8 cellular contexts compared by ENCODE assay signal in the genomic region with DNA sequence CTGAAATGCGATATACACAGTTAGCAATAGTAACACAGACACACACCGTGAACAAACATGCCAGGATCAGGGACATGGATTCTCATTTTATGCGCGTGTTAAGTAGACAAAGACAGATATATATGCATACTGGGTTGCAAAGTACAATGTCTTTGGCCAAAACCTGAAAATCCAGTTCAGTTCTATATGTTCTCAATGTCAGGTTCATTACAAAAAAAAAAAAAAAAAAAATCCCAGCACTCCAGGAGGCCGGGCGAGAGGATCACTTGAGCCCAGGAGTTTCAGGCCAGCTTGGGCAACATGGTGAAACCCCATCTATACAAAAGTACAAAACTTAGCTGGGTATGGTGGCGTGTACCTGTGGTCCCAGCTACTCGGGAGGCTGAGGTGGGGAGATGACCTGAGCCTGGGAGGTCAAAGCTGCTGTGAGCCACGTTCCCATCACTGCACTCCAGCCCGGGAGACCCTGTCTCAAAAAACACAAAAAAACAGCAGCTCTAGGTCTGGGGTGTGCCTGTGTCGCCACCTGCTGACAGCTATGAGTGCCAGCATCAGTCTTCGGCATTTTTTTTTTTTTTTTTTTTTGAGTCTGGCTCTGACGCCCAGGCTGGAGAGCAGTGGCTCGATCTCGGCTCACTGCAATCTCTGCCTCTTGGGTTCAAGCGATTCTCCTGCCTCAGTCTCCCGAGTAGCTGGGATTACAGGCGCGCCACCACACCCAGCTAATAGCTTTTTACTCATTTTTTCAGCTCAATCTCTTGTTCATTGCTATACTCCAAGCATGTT. TPM values are rescaled to one million over a fixed set of nuclear protein-coding genes. Genes with fewer than 3 reads are reported as not detected.
DNase-seq lines count a peak whose midpoint lies in the region; ATAC-seq and TF ChIP-seq lines count a peak whose summit lies in the region.

No MANE protein-coding gene starts in this region.

- H3K9ac ChIP-seq in Karpas-422 (ENCODE audit: low read length): no peak overlapping the region

- POLR2A ChIA-PET in activated naive CD8-positive, alpha-beta T cell treated with anti-CD3 and anti-CD28 coated beads, Interleukin-2, amount 10 ng/mL, durations not matched to agents 7 days and 5 days (lab: Charles Lee): interaction anchor here (0.6 to 2.3 kb wide), 10 partner anchors 19 to 104 kb away, joined by 3 to 12 read pairs (median 4); partner anchors contain the start of gene SLC1A5

- no peak overlapping the region for H3K4me2 ChIP-seq in Karpas-422 (ENCODE audit: low read depth, low read length, poor library complexity, severe bottlenecking)

- peaks cover 5% of the 10 kb centered on the region for H3K4me1 Mint-ChIP-seq in activated naive CD8-positive, alpha-beta T cell treated with anti-CD3 and anti-CD28 coated beads, Interleukin-2, amount 10 ng/mL, durations not matched to agents 7 days and 5 days

- H3K9me3 ChIP-seq in Karpas-422 (ENCODE audit: low read length): no peaks in the 10 kb centered on the region

- H4K20me1 ChIP-seq in Karpas-422 (ENCODE audit: insufficient read depth, low read depth, low read length): no peaks in the 10 kb centered on the region

- no peak overlapping the region for H3K27ac Mint-ChIP-seq in activated naive CD8-positive, alpha-beta T cell treated with anti-CD3 and anti-CD28 coated beads, Interleukin-2, amount 10 ng/mL, durations not matched to agents 7 days and 5 days

- H3K36me3 Mint-ChIP-seq in activated naive CD8-positive, alpha-beta T cell treated with anti-CD3 and anti-CD28 coated beads, Interleukin-2, amount 10 ng/mL, durations not matched to agents 7 days and 5 days: peaks cover 13% of the 10 kb centered on the region

- TF ChIP-seq CTCF in retinal pigment epithelial cell (conservative IDR thresholded peaks at IDR 0.05; ENCODE audit: low read depth, low read length): peak; percentile 84

- H3K9me2 ChIP-seq in Karpas-422 (replicated peaks; ENCODE audit: insufficient read depth, low read length): no peaks in the 10 kb centered on the region

- H3K27ac ChIP-seq in Karpas-422 (ENCODE audit: low read length): no peak overlapping the region

- intact Hi-C loops in left cardiac atrium (cut with DNase I): loop anchor here (1.0 to 2.0 kb wide), 2 partner anchors 83 to 84 kb away; no protein-coding TSS in a partner anchor

- H3K4me1 ChIP-seq in Karpas-422 (ENCODE audit: low read length): no peaks in the 10 kb centered on the region

- H3K4me3 Mint-ChIP-seq in activated naive CD8-positive, alpha-beta T cell treated with anti-CD3 and anti-CD28 coated beads, Interleukin-2, amount 10 ng/mL, durations not matched to agents 7 days and 5 days: no peak overlapping the region

- no peaks in the 10 kb centered on the region for H3K27me3 Mint-ChIP-seq in activated naive CD8-positive, alpha-beta T cell treated with anti-CD3 and anti-CD28 coated beads, Interleukin-2, amount 10 ng/mL, durations not matched to agents 7 days and 5 days

- H3K79me2 ChIP-seq in Karpas-422 (ENCODE audit: low read length): no peaks in the 10 kb centered on the region

- no peak overlapping the region for H3K4me3 ChIP-seq in Karpas-422 (ENCODE audit: low read length)
- H3K4me3 ChIP-seq in retinal pigment epithelial cell (ENCODE audit: low read length): no peak overlapping the region

- DNase-seq in DMS114 treated with DMSO at 0.1 percent for 48 hours (lab: John Stamatoyannopoulos, UW; ENCODE audit: unreplicated experiment) (peak; percentile 24), Karpas-422 (peak; percentile 92), RPMI8226 (peak; percentile 52), left cardiac atrium (peak; percentile 61), retinal pigment epithelial cell (ENCODE audit: low read depth) (no peak)
- peak; percentile 60 for DNase-seq in activated naive CD8-positive, alpha-beta T cell treated with anti-CD3 and anti-CD28 coated beads, Interleukin-2, amount 10 ng/mL, durations not matched to agents 7 days and 5 days
- no peak for DNase-seq in effector CD8-positive, alpha-beta T cell (lab: John Stamatoyannopoulos, UW)

- no peaks in the 10 kb centered on the region for H3K36me3 ChIP-seq in Karpas-422 (ENCODE audit: insufficient read depth, low read length)

- no peaks in the 10 kb centered on the region for H3K9me3 Mint-ChIP-seq in activated naive CD8-positive, alpha-beta T cell treated with anti-CD3 and anti-CD28 coated beads, Interleukin-2, amount 10 ng/mL, durations not matched to agents 7 days and 5 days

- no peaks in the 10 kb centered on the region for H3K27me3 ChIP-seq in Karpas-422 (ENCODE audit: low read length)

- no peak overlapping the region for H2AFZ ChIP-seq in Karpas-422 (ENCODE audit: low read length)

- peak; percentile 74 for ATAC-seq in activated naive CD8-positive, alpha-beta T cell treated with anti-CD3 and anti-CD28 coated beads, Interleukin-2, amount 10 ng/mL, durations not matched to agents 7 days and 5 days (ENCODE audit: low read depth)
- peak; percentile 61 to 62 for ATAC-seq in left cardiac atrium
- ATAC-seq in HG03045 (IDR thresholded peaks at IDR 0.05; ENCODE audit: unreplicated experiment): no peak

RNA-seq across cellular contexts. Expression of gene AP2S1, which starts 10.3 kb away (rescaled TPM):
- 63.7 and 85.5 TPM in 2 replicates for total RNA-seq in Karpas-422 (2014; rRNA removed; shearing (Covaris generic); ENCODE audit: low replicate concordance)
- 100 to 1,000 TPM; 103 to 110 TPM for total RNA-seq in activated naive CD8-positive, alpha-beta T cell treated with anti-CD3 and anti-CD28 coated beads, Interleukin-2, amount 10 ng/mL, durations not matched to agents 7 days and 5 days
- 100 to 1,000 TPM; 109 to 110 TPM for total RNA-seq in left cardiac atrium

RNA-seq across cellular contexts. Expression of gene ARHGAP35, which starts 20.4 kb away (rescaled TPM):
- total RNA-seq in Karpas-422 (2014; rRNA removed; shearing (Covaris generic); ENCODE audit: low replicate concordance): 19.7 and 30.4 TPM in 2 replicates
- 10 to 100 TPM; 38.8 to 42.7 TPM for total RNA-seq in activated naive CD8-positive, alpha-beta T cell treated with anti-CD3 and anti-CD28 coated beads, Interleukin-2, amount 10 ng/mL, durations not matched to agents 7 days and 5 days
- total RNA-seq in left cardiac atrium: 10 to 100 TPM; 68.2 to 68.5 TPM

RNA-seq across cellular contexts. Expression of gene SLC1A5, which starts 52.0 kb away (rescaled TPM):
- total RNA-seq in Karpas-422 (2014; rRNA removed; shearing (Covaris generic); ENCODE audit: low replicate concordance): 116 and 189 TPM in 2 replicates
- 100 to 1,000 TPM; 121 to 127 TPM for total RNA-seq in activated naive CD8-positive, alpha-beta T cell treated with anti-CD3 and anti-CD28 coated beads, Interleukin-2, amount 10 ng/mL, durations not matched to agents 7 days and 5 days
- 10 to 100 TPM; 34.3 to 40.8 TPM for total RNA-seq in left cardiac atrium

Comparison
In these comparisons a context has a peak if more than half of its experiments do, and no peak if none do; other contexts are left out.
1. DNase-seq: peak in DMS114 treated with DMSO at 0.1 percent for 48 hours (single experiment), Karpas-422 (single experiment), RPMI8226 (single experiment), activated naive CD8-positive, alpha-beta T cell treated with anti-CD3 and anti-CD28 coated beads, Interleukin-2, amount 10 ng/mL, durations not matched to agents 7 days and 5 days (single experiment) and left cardiac atrium (single experiment); none in retinal pigment epithelial cell (single experiment) and effector CD8-positive, alpha-beta T cell (single experiment).